In the genomic region with DNA sequence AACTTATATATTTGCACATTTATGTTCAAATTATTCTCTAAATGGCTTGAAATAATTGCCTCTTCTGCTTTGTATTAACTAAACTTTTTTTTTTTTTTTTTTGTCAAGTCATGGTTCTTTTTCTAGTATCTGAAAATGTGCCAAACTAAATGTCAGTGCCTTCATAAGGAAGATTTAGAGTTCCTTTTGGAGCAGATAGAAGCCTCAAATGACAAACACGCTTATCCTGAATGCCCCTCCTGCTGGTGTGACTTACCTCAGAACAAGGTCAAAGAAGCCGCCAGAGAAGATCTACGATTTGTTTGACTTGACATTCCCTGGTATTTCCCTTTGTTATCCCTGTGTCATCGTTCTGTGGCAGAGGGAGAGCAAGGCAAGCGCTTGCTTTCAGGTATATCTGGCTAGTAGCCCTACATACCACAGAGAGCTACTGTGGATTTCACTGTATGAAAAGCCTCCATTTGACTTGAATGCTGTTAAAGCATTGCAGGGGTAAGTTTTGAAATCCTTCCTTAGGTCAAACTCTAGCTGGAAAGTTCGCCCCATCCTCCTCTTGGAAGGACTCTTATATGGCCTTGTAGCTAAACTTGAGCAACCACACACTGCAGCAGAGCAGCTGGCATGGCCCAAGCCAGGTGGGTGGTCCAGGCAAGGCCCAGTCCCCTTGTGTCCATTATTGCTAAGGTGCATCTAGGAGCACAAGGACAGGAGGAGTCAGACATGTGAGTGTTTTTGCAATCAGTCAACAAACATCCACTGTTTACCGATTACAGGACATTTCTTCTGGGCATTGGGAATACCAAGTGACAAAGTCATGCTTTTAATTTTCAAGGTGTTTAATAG, we compare ENCODE assay signal across 1 cellular context.
TF ChIP-seq lines count a peak whose summit lies in the region.

No MANE protein-coding gene starts in this region.

TF ChIP-seq in K562, 482 proteins besides CTCF, POLR2A, EP300 and RAD21 (continued from another document and continues in another):
- TF ChIP-seq, protein P1, sequence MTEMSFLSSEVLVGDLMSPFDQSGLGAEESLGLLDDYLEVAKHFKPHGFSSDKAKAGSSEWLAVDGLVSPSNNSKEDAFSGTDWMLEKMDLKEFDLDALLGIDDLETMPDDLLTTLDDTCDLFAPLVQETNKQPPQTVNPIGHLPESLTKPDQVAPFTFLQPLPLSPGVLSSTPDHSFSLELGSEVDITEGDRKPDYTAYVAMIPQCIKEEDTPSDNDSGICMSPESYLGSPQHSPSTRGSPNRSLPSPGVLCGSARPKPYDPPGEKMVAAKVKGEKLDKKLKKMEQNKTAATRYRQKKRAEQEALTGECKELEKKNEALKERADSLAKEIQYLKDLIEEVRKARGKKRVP (CRISPR knock-in tag; IDR thresholded peaks at IDR 0.05): no peak
- TF ChIP-seq RFX7 (CRISPR knock-in tag; IDR thresholded peaks at IDR 0.05) (no peak), CBX2 (IDR thresholded peaks at IDR 0.05; ENCODE audit: insufficient read depth, low read length, poor library complexity, severe bottlenecking) (no peak), RAD51 (IDR thresholded peaks at IDR 0.05; ENCODE audit: borderline replicate concordance, low read depth) (no peak), TRIM25 (IDR thresholded peaks at IDR 0.05; ENCODE audit: borderline replicate concordance) (no peak), GATA2 (CRISPR knock-in tag; IDR thresholded peaks at IDR 0.05) (no peak), ZNF316 (IDR thresholded peaks at IDR 0.05) (peak; percentile 61), ZBTB11 (CRISPR knock-in tag; IDR thresholded peaks at IDR 0.05) (no peak), MAFF (IDR thresholded peaks at IDR 0.05; ENCODE audit: low read length) (peak; percentile 55; the same call in 1 of the 2 replicates), MTF1 (CRISPR knock-in tag; IDR thresholded peaks at IDR 0.05; ENCODE audit: borderline replicate concordance) (no peak), KLF10 (CRISPR knock-in tag; IDR thresholded peaks at IDR 0.05) (no peak), USF1 (CRISPR knock-in tag; IDR thresholded peaks at IDR 0.05) (no peak), CBX1 (IDR thresholded peaks at IDR 0.05; ENCODE audit: low read depth) (no peak), ZNF197 (CRISPR knock-in tag; IDR thresholded peaks at IDR 0.05; ENCODE audit: low read depth) (no peak), SMAD2 (IDR thresholded peaks at IDR 0.05; ENCODE audit: low read depth, low read length) (no peak), ZEB2 (IDR thresholded peaks at IDR 0.05) (no peak), JUN (IDR thresholded peaks at IDR 0.05; ENCODE audit: borderline replicate concordance, low read depth, low read length) (no peak), JUN (CRISPR knock-in tag; IDR thresholded peaks at IDR 0.05; ENCODE audit: borderline replicate concordance) (no peak), ZNF583 (CRISPR knock-in tag; IDR thresholded peaks at IDR 0.05) (no peak), ZNF143 (CRISPR knock-in tag; IDR thresholded peaks at IDR 0.05) (no peak), PHF20 (IDR thresholded peaks at IDR 0.05; ENCODE audit: partially characterized antibody) (no peak), U2AF2 (optimal IDR thresholded peaks at IDR 0.05; ENCODE audit: low read depth, low read length) (no peak), PHF8 (IDR thresholded peaks at IDR 0.05; ENCODE audit: borderline replicate concordance, low read length) (no peak), DDX20 (tag; IDR thresholded peaks at IDR 0.05; ENCODE audit: low read depth) (no peak), WHSC1 (IDR thresholded peaks at IDR 0.05; ENCODE audit: low read length) (no peak), THRAP3 (IDR thresholded peaks at IDR 0.05; ENCODE audit: borderline replicate concordance) (no peak), MEF2D (tag; conservative IDR thresholded peaks at IDR 0.05; ENCODE audit: low read depth) (no peak), MEIS2 (IDR thresholded peaks at IDR 0.05; ENCODE audit: partially characterized antibody) (peak; percentile 78), COPS2 (conservative IDR thresholded peaks at IDR 0.05) (no peak), MAFK (IDR thresholded peaks at IDR 0.05; ENCODE audit: low read length) (peak; percentile 16; the same call in 1 of the 2 replicates), KLF13 (tag; IDR thresholded peaks at IDR 0.05; ENCODE audit: borderline replicate concordance, low read depth) (no peak), SMARCC2 (IDR thresholded peaks at IDR 0.05; ENCODE audit: low read depth) (no peak), XRCC3 (IDR thresholded peaks at IDR 0.05) (no peak), ZNF12 (CRISPR knock-in tag; IDR thresholded peaks at IDR 0.05) (no peak), ARID1B (IDR thresholded peaks at IDR 0.05) (no peak), GTF2E2 (tag; IDR thresholded peaks at IDR 0.05) (no peak), NFE2L1 (tag; IDR thresholded peaks at IDR 0.05; ENCODE audit: borderline replicate concordance, low read depth) (peak; percentile 78; the same call in 1 of the 2 replicates), PRMT5 (CRISPR knock-in tag; IDR thresholded peaks at IDR 0.05) (no peak), SAFB (IDR thresholded peaks at IDR 0.05; ENCODE audit: borderline replicate concordance, low read depth, low read length) (no peak), ZNF75A (CRISPR knock-in tag; IDR thresholded peaks at IDR 0.05) (no peak), RBM22 (IDR thresholded peaks at IDR 0.05; ENCODE audit: low read depth, low read length, poor library complexity, severe bottlenecking) (no peak), NCOA6 (IDR thresholded peaks at IDR 0.05) (no peak), XRCC4 (IDR thresholded peaks at IDR 0.05; ENCODE audit: extremely low read depth, insufficient read depth, insufficient read length) (no peak), TBP (optimal IDR thresholded peaks at IDR 0.05; ENCODE audit: low read depth, low read length) (no peak)
- TF ChIP-seq, protein P2, sequence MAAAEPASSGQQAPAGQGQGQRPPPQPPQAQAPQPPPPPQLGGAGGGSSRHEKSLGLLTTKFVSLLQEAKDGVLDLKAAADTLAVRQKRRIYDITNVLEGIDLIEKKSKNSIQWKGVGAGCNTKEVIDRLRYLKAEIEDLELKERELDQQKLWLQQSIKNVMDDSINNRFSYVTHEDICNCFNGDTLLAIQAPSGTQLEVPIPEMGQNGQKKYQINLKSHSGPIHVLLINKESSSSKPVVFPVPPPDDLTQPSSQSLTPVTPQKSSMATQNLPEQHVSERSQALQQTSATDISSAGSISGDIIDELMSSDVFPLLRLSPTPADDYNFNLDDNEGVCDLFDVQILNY (CRISPR knock-in tag; IDR thresholded peaks at IDR 0.05): no peak
- TF ChIP-seq, protein P3, sequence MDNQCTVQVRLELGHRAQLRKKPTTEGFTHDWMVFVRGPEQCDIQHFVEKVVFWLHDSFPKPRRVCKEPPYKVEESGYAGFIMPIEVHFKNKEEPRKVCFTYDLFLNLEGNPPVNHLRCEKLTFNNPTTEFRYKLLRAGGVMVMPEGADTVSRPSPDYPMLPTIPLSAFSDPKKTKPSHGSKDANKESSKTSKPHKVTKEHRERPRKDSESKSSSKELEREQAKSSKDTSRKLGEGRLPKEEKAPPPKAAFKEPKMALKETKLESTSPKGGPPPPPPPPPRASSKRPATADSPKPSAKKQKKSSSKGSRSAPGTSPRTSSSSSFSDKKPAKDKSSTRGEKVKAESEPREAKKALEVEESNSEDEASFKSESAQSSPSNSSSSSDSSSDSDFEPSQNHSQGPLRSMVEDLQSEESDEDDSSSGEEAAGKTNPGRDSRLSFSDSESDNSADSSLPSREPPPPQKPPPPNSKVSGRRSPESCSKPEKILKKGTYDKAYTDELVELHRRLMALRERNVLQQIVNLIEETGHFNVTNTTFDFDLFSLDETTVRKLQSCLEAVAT (IDR thresholded peaks at IDR 0.05): no peak
- TF ChIP-seq, protein P4, sequence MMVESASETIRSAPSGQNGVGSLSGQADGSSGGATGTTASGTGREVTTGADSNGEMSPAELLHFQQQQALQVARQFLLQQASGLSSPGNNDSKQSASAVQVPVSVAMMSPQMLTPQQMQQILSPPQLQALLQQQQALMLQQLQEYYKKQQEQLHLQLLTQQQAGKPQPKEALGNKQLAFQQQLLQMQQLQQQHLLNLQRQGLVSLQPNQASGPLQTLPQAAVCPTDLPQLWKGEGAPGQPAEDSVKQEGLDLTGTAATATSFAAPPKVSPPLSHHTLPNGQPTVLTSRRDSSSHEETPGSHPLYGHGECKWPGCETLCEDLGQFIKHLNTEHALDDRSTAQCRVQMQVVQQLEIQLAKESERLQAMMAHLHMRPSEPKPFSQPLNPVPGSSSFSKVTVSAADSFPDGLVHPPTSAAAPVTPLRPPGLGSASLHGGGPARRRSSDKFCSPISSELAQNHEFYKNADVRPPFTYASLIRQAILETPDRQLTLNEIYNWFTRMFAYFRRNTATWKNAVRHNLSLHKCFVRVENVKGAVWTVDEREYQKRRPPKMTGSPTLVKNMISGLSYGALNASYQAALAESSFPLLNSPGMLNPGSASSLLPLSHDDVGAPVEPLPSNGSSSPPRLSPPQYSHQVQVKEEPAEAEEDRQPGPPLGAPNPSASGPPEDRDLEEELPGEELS (CRISPR knock-in tag; IDR thresholded peaks at IDR 0.05; ENCODE audit: borderline replicate concordance): no peak
- TF ChIP-seq, protein P5, sequence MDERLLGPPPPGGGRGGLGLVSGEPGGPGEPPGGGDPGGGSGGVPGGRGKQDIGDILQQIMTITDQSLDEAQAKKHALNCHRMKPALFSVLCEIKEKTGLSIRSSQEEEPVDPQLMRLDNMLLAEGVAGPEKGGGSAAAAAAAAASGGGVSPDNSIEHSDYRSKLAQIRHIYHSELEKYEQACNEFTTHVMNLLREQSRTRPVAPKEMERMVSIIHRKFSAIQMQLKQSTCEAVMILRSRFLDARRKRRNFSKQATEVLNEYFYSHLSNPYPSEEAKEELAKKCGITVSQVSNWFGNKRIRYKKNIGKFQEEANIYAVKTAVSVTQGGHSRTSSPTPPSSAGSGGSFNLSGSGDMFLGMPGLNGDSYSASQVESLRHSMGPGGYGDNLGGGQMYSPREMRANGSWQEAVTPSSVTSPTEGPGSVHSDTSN (CRISPR knock-in tag; IDR thresholded peaks at IDR 0.05; ENCODE audit: low read depth): no peak
- TF ChIP-seq, protein P5 (tag; conservative IDR thresholded peaks at IDR 0.05; ENCODE audit: low read depth): peak; percentile 93
- TF ChIP-seq, protein P6, sequence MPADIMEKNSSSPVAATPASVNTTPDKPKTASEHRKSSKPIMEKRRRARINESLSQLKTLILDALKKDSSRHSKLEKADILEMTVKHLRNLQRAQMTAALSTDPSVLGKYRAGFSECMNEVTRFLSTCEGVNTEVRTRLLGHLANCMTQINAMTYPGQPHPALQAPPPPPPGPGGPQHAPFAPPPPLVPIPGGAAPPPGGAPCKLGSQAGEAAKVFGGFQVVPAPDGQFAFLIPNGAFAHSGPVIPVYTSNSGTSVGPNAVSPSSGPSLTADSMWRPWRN (IDR thresholded peaks at IDR 0.05; ENCODE audit: low read depth): no peak
